In genomic region chr2:217643814-217644301, GRCh38 we compare ENCODE assay signal across 24 cellular contexts.
DNase-seq lines count a peak whose midpoint lies in the region; ATAC-seq and TF ChIP-seq lines count a peak whose summit lies in the region.
"Had no signal": no experiment of that assay in that cellular context is flagged by ENCODE, and none has a peak within 500 bp of the region (broad histone marks: within the 10 kb centered on the region; RNA-seq: fewer than 3 reads in every experiment).

No MANE protein-coding gene starts in this region.

- no peak for TF ChIP-seq POLR2A in testis (IDR thresholded peaks at IDR 0.05)

- 51 to 61% methylated on average over 5 of the region's 5 CpGs for WGBS in testis, 2 donors

- no peaks in the 10 kb centered on the region for H3K4me1 Mint-ChIP-seq in T-helper 2 cell treated with Interferon-gamma antibody and Interleukin-4, amounts not matched to agents 5 μg/mL and 100 μg/mL, for 36 hours (ENCODE audit: low read depth)
- H3K4me1 Mint-ChIP-seq: activated CD4-positive, alpha-beta memory T cell treated with anti-CD3 and anti-CD28 coated beads, Interleukin-2, amount 10 ng/mL, durations not matched to agents 7 days and 5 days; IgD-negative memory B cell; neural crest cell; stimulated activated effector memory CD8-positive, alpha-beta T cell treated with anti-CD3 and anti-CD28 coated beads, Interleukin-12 subunit alpha, Interleukin-12 subunit beta, amount 100 ng/mL, for 72 hours had no signal

- H3K27me3 Mint-ChIP-seq in T-helper 2 cell treated with Interferon-gamma antibody and Interleukin-4, amounts not matched to agents 5 μg/mL and 100 μg/mL, for 36 hours (ENCODE audit: low read depth), result no peaks in the 10 kb centered on the region
- H3K27me3 Mint-ChIP-seq: activated CD4-positive, alpha-beta memory T cell treated with anti-CD3 and anti-CD28 coated beads, Interleukin-2, amount 10 ng/mL, durations not matched to agents 7 days and 5 days; activated naive CD8-positive, alpha-beta T cell; progenitor cell of endocrine pancreas had no signal

- no peak for TF ChIP-seq RAD21 in neural cell (conservative IDR thresholded peaks at IDR 0.05)

- H3K4me1 ChIP-seq in left ventricle myocardium inferior, result peaks cover 20% of the 10 kb centered on the region
- peaks cover 20% of the 10 kb centered on the region for H3K4me1 ChIP-seq in testis

- no peak overlapping the region for H3K4me3 ChIP-seq in left ventricle myocardium inferior
- H3K4me3 ChIP-seq in neural cell (ENCODE audit: low read length), result peak overlapping the region; percentile 33
- H3K4me3 ChIP-seq in testis, result no peak overlapping the region
- H3K4me3 ChIP-seq: thoracic aorta had no signal

- TF ChIP-seq CTCF in left ventricle myocardium inferior (IDR thresholded peaks at IDR 0.05; ENCODE audit: borderline replicate concordance) (no peak), neural cell (IDR thresholded peaks at IDR 0.05; ENCODE audit: poor library complexity, severe bottlenecking) (no peak), testis (IDR thresholded peaks at IDR 0.05) (no peak)

- no peak overlapping the region for H2AFZ ChIP-seq in neural cell (ENCODE audit: low read depth, low read length)

- no peaks in the 10 kb centered on the region for H3K9me2 ChIP-seq in neural cell (ENCODE audit: insufficient read depth, low read length)

- no peaks in the 10 kb centered on the region for H3K36me3 Mint-ChIP-seq in T-helper 2 cell treated with Interferon-gamma antibody and Interleukin-4, amounts not matched to agents 5 μg/mL and 100 μg/mL, for 36 hours (ENCODE audit: low read depth)
- H3K36me3 Mint-ChIP-seq: stimulated activated effector memory CD8-positive, alpha-beta T cell treated with anti-CD3 and anti-CD28 coated beads, Interleukin-12 subunit alpha, Interleukin-12 subunit beta, amount 100 ng/mL, for 72 hours had no signal

- H3K79me2 ChIP-seq in neural cell (replicated peaks; ENCODE audit: insufficient read depth, low read length), result no peaks in the 10 kb centered on the region

- no peaks in the 10 kb centered on the region for H3K9me3 ChIP-seq in left ventricle myocardium inferior (replicated peaks)
- H3K9me3 ChIP-seq in neural cell (ENCODE audit: low read length), result no peaks in the 10 kb centered on the region
- H3K9me3 ChIP-seq in testis, result no peaks in the 10 kb centered on the region
- H3K9me3 ChIP-seq: thoracic aorta had no signal

- H3K36me3 ChIP-seq in left ventricle myocardium inferior, result no peaks in the 10 kb centered on the region
- no peaks in the 10 kb centered on the region for H3K36me3 ChIP-seq in neural cell (ENCODE audit: insufficient read depth, low read length)
- no peaks in the 10 kb centered on the region for H3K36me3 ChIP-seq in testis (ENCODE audit: low read depth, missing control alignments)

- H4K20me1 ChIP-seq in neural cell (ENCODE audit: insufficient read depth), result no peaks in the 10 kb centered on the region

- H3K9ac ChIP-seq in neural cell (ENCODE audit: low read length), result no peak overlapping the region

- ATAC-seq in HG02759 (IDR thresholded peaks at IDR 0.05; ENCODE audit: unreplicated experiment), result no peak
- ATAC-seq: activated CD4-positive, CD25-positive, alpha-beta regulatory T cell treated with anti-CD3 and anti-CD28 coated beads, Interleukin-2, amount 50 U/mL, for 24 hours; left colon; PC-3; stimulated activated effector memory CD8-positive, alpha-beta T cell treated with anti-CD3 and anti-CD28 coated beads, Interleukin-12 subunit alpha, Interleukin-12 subunit beta, amount 100 ng/mL, for 72 hours had no signal

- DNase-seq in SK-N-DZ (ENCODE audit: low spot score), result peak; percentile 41
- DNase-seq in left ventricle myocardium inferior, result no peak
- peak; percentile 32 for DNase-seq in testis
- no peak for DNase-seq in DMS79 treated with DMSO at 0.1 percent for 48 hours (lab: John Stamatoyannopoulos, UW)
- DNase-seq in T-helper 2 cell treated with Interferon-gamma antibody and Interleukin-4, amounts not matched to agents 5 μg/mL and 100 μg/mL, for 36 hours (ENCODE audit: low spot score), result no peak
- DNase-seq in NCI-H1417 treated with DMSO at 0.1 percent for 48 hours (lab: John Stamatoyannopoulos, UW), result no peak
- DNase-seq: activated CD4-positive, alpha-beta memory T cell treated with anti-CD3 and anti-CD28 coated beads, Interleukin-2, amount 10 ng/mL, durations not matched to agents 7 days and 5 days; glutamatergic neuron; left colon; NCI-H1105 treated with DMSO at 0.1 percent for 48 hours; NCI-H2081; NCI-H446 treated with DMSO at 0.1 percent for 48 hours; PC-3; SHP77 treated with DMSO at 0.1 percent for 48 hours had no signal

- no peaks in the 10 kb centered on the region for H3K27me3 ChIP-seq in left ventricle myocardium inferior (ENCODE audit: low read depth)
- H3K27me3 ChIP-seq in neural cell (ENCODE audit: insufficient read depth, low read depth, low read length), result no peaks in the 10 kb centered on the region
- H3K27me3 ChIP-seq in testis, result no peaks in the 10 kb centered on the region

- H3K9me3 Mint-ChIP-seq in T-helper 2 cell treated with Interferon-gamma antibody and Interleukin-4, amounts not matched to agents 5 μg/mL and 100 μg/mL, for 36 hours, result no peaks in the 10 kb centered on the region
- H3K9me3 Mint-ChIP-seq: activated CD4-positive, alpha-beta memory T cell treated with anti-CD3 and anti-CD28 coated beads, Interleukin-2, amount 10 ng/mL, durations not matched to agents 7 days and 5 days; activated T-helper 2 cell treated with anti-CD3 and anti-CD28 coated beads, Interferon-gamma antibody, Interleukin-2, Interleukin-4, amounts not matched to agents 10 μg/mL and 5 μg/mL and 100 μg/mL, durations not matched to agents 14 hours and 24 hours and 36 hours had no signal

- no peak overlapping the region for H3K4me3 Mint-ChIP-seq in T-helper 2 cell treated with Interferon-gamma antibody and Interleukin-4, amounts not matched to agents 5 μg/mL and 100 μg/mL, for 36 hours
- H3K4me3 Mint-ChIP-seq: activated CD4-positive, alpha-beta memory T cell treated with anti-CD3 and anti-CD28 coated beads, Interleukin-2, amount 10 ng/mL, durations not matched to agents 7 days and 5 days; activated naive CD8-positive, alpha-beta T cell; IgD-negative memory B cell; neural crest cell; stimulated activated effector memory CD8-positive, alpha-beta T cell treated with anti-CD3 and anti-CD28 coated beads, Interleukin-12 subunit alpha, Interleukin-12 subunit beta, amount 100 ng/mL, for 72 hours had no signal

- H3F3A ChIP-seq in neural cell (ENCODE audit: insufficient read depth, low read length, poor library complexity, severe bottlenecking), result peaks cover 3% of the 10 kb centered on the region

- no peak overlapping the region for H3K27ac Mint-ChIP-seq in T-helper 2 cell treated with Interferon-gamma antibody and Interleukin-4, amounts not matched to agents 5 μg/mL and 100 μg/mL, for 36 hours
- H3K27ac Mint-ChIP-seq: activated CD4-positive, alpha-beta memory T cell treated with anti-CD3 and anti-CD28 coated beads, Interleukin-2, amount 10 ng/mL, durations not matched to agents 7 days and 5 days; activated naive CD8-positive, alpha-beta T cell; activated T-helper 2 cell treated with anti-CD3 and anti-CD28 coated beads, Interferon-gamma antibody, Interleukin-2, Interleukin-4, amounts not matched to agents 10 μg/mL and 5 μg/mL and 100 μg/mL, durations not matched to agents 14 hours and 24 hours and 36 hours; IgD-negative memory B cell; progenitor cell of endocrine pancreas; stimulated activated effector memory CD8-positive, alpha-beta T cell treated with anti-CD3 and anti-CD28 coated beads, Interleukin-12 subunit alpha, Interleukin-12 subunit beta, amount 100 ng/mL, for 72 hours had no signal

- no peak overlapping the region for H3K4me2 ChIP-seq in neural cell (ENCODE audit: low read length)

- TF ChIP-seq EP300 in neural cell (conservative IDR thresholded peaks at IDR 0.05; ENCODE audit: poor library complexity, severe bottlenecking), result peak; percentile 49

- intact Hi-C loops in left ventricle myocardium inferior (cut with micrococcal nuclease) (no loop called here), testis (cut with DNase I; ENCODE audit: low total_unique reads) (no loop called here)

- H3K27ac ChIP-seq in left ventricle myocardium inferior (replicated peaks), result peak overlapping the region; percentile 56
- peak overlapping the region; percentile 46 for H3K27ac ChIP-seq in neural cell (ENCODE audit: low read length)
- H3K27ac ChIP-seq in testis, result peak overlapping the region; percentile 27 to 68
- H3K27ac ChIP-seq: thoracic aorta had no signal

TF ChIP-seq in neural cell, 6 proteins besides CTCF, POLR2A, EP300 and RAD21:
- TF ChIP-seq EZH2 (IDR thresholded peaks at IDR 0.05; ENCODE audit: borderline replicate concordance, insufficient read depth, low read length, poor library complexity, severe bottlenecking), result no peak
- no peak for TF ChIP-seq SMC3 (conservative IDR thresholded peaks at IDR 0.05; ENCODE audit: poor library complexity)
- no peak for TF ChIP-seq POLR2AphosphoS5 (IDR thresholded peaks at IDR 0.05)
- no peak for TF ChIP-seq TAF1 (IDR thresholded peaks at IDR 0.05; ENCODE audit: low read depth)
- no peak for TF ChIP-seq MXI1 (conservative IDR thresholded peaks at IDR 0.05; ENCODE audit: poor library complexity, severe bottlenecking)
- no peak for TF ChIP-seq REST (IDR thresholded peaks at IDR 0.05; ENCODE audit: borderline replicate concordance)

Comparison
In these comparisons a context has a peak if more than half of its experiments do, and no peak if none do; other contexts are left out.
1. DNase-seq: peak in SK-N-DZ (single experiment) and testis (single experiment); none in left ventricle myocardium inferior (single experiment), DMS79 treated with DMSO at 0.1 percent for 48 hours (single experiment), T-helper 2 cell treated with Interferon-gamma antibody and Interleukin-4, amounts not matched to agents 5 μg/mL and 100 μg/mL, for 36 hours (single experiment) and NCI-H1417 treated with DMSO at 0.1 percent for 48 hours (single experiment).
2. Peak in every context shown above with its lines, with median percentiles within 50 percentile points of each other: H3K27ac ChIP-seq.